Comparison of ENCODE assay signal across 11 cellular contexts in the genomic region with DNA sequence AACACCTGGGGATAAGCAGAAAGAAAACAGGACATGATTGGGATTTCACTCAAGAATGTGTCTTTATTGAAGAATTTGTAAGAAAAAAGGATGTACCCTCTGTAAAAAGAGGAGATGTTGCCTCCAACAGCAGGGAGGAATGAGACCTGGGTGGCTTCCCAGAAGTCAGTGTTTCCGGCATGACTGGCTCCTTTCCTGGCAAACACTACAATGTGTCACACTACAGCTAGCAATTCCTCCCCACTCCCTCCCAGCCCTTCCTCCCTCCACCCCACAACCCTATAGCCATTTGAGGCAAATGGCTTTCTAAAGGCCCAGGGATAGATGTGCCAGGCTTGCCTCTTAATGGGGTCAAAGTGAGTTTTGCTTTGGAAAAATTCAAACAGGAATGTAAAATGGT. TPM values are rescaled to one million over a fixed set of nuclear protein-coding genes. Genes with fewer than 3 reads are reported as not detected.
A peak's percentile ranks its signal among the peaks of the same experiment; 100 is the strongest.
DNase-seq lines count a peak whose midpoint lies in the region; ATAC-seq and TF ChIP-seq lines count a peak whose summit lies in the region.
"Had no signal": no experiment of that assay in that cellular context is flagged by ENCODE, and none has a peak within 500 bp of the region (broad histone marks: within the 10 kb centered on the region; RNA-seq: fewer than 3 reads in every experiment).

No MANE protein-coding gene starts in this region.

- H3K36me3 Mint-ChIP-seq in activated T-cell treated with anti-CD3 and anti-CD28 coated beads, Interleukin-2, amount 50 U/mL, for 4 hours (ENCODE audit: insufficient read depth) = peaks cover 15% of the 10 kb centered on the region
- peaks cover 12% of the 10 kb centered on the region for H3K36me3 Mint-ChIP-seq in activated T-helper 1 cell treated with anti-CD3 and anti-CD28 coated beads, Interleukin-12 subunit alpha, Interleukin-12 subunit beta, Interleukin-2, Interleukin-4 antibody, amounts not matched to agents 30 ng/mL and 10 ng/mL and 1 ng/mL, durations not matched to agents 14 hours and 24 hours and 36 hours (ENCODE audit: low read depth)

- H3K9me3 Mint-ChIP-seq in activated T-cell treated with anti-CD3 and anti-CD28 coated beads, Interleukin-2, amount 50 U/mL, for 4 hours = no peaks in the 10 kb centered on the region
- H3K9me3 Mint-ChIP-seq in activated T-helper 1 cell treated with anti-CD3 and anti-CD28 coated beads, Interleukin-12 subunit alpha, Interleukin-12 subunit beta, Interleukin-2, Interleukin-4 antibody, amounts not matched to agents 30 ng/mL and 10 ng/mL and 1 ng/mL, durations not matched to agents 14 hours and 24 hours and 36 hours = no peaks in the 10 kb centered on the region

- no peaks in the 10 kb centered on the region for H3K27me3 Mint-ChIP-seq in activated T-cell treated with anti-CD3 and anti-CD28 coated beads, Interleukin-2, amount 50 U/mL, for 4 hours (ENCODE audit: low read depth)
- no peaks in the 10 kb centered on the region for H3K27me3 Mint-ChIP-seq in activated T-helper 1 cell treated with anti-CD3 and anti-CD28 coated beads, Interleukin-12 subunit alpha, Interleukin-12 subunit beta, Interleukin-2, Interleukin-4 antibody, amounts not matched to agents 30 ng/mL and 10 ng/mL and 1 ng/mL, durations not matched to agents 14 hours and 24 hours and 36 hours (ENCODE audit: insufficient read depth)

- no peaks in the 10 kb centered on the region for H3K27me3 ChIP-seq in muscle layer of duodenum (ENCODE audit: low read depth, low read length)

- DNase-seq in AG09309 (ENCODE audit: low read depth) (peak; percentile 66), NCI-H446 treated with DMSO at 0.1 percent for 48 hours (lab: John Stamatoyannopoulos, UW) (peak; percentile 84), epidermal melanocyte (ENCODE audit: insufficient read length, low spot score) (peak; percentile 17), HUDEP-2 (lab: John Stamatoyannopoulos, UW; ENCODE audit: unreplicated experiment in 76 of 76) (no peak)
- no peak for DNase-seq in activated T-cell treated with anti-CD3 and anti-CD28 coated beads, Interleukin-2, amount 50 U/mL, for 4 hours
- no peak for DNase-seq in activated T-helper 1 cell treated with anti-CD3 and anti-CD28 coated beads, Interleukin-12 subunit alpha, Interleukin-12 subunit beta, Interleukin-2, Interleukin-4 antibody, amounts not matched to agents 30 ng/mL and 10 ng/mL and 1 ng/mL, durations not matched to agents 14 hours and 24 hours and 36 hours (ENCODE audit: low spot score)
- DNase-seq: erythroblast had no signal

- peaks cover 17% of the 10 kb centered on the region for H3K4me1 Mint-ChIP-seq in activated T-cell treated with anti-CD3 and anti-CD28 coated beads, Interleukin-2, amount 50 U/mL, for 4 hours (ENCODE audit: low read depth)
- H3K4me1 Mint-ChIP-seq in activated T-helper 1 cell treated with anti-CD3 and anti-CD28 coated beads, Interleukin-12 subunit alpha, Interleukin-12 subunit beta, Interleukin-2, Interleukin-4 antibody, amounts not matched to agents 30 ng/mL and 10 ng/mL and 1 ng/mL, durations not matched to agents 14 hours and 24 hours and 36 hours (ENCODE audit: low read depth) = peaks cover 16% of the 10 kb centered on the region

- H3K27ac Mint-ChIP-seq in activated T-helper 1 cell treated with anti-CD3 and anti-CD28 coated beads, Interleukin-12 subunit alpha, Interleukin-12 subunit beta, Interleukin-2, Interleukin-4 antibody, amounts not matched to agents 30 ng/mL and 10 ng/mL and 1 ng/mL, durations not matched to agents 14 hours and 24 hours and 36 hours = no peak overlapping the region

- H3K27ac ChIP-seq in muscle layer of duodenum (ENCODE audit: low read length) = peak overlapping the region; percentile 86
- H3K27ac ChIP-seq: KMS-11 had no signal

- ATAC-seq in HG03439 (IDR thresholded peaks at IDR 0.05; ENCODE audit: unreplicated experiment) = no peak
- ATAC-seq in activated T-cell treated with anti-CD3 and anti-CD28 coated beads, Interleukin-2, amount 50 U/mL, for 4 hours = no peak

- peaks cover 25 to 28% of the 10 kb centered on the region in 2 donors for H3K36me3 ChIP-seq in muscle layer of duodenum (ENCODE audit: control insufficient read depth in 1 of 2, insufficient read depth in 2 of 2, low read length in 2 of 2)

- TF ChIP-seq CTCF in AG09309 (IDR thresholded peaks at IDR 0.05; ENCODE audit: control insufficient read depth, insufficient read depth, low read depth, low read length, missing control alignments) = no peak

- H3K9me3 ChIP-seq in muscle layer of duodenum (ENCODE audit: control insufficient read depth in 1 of 2, low read length in 2 of 2) = no peaks in the 10 kb centered on the region

- peaks cover 0 to 10% of the 10 kb centered on the region in 2 donors for H3K4me1 ChIP-seq in muscle layer of duodenum (ENCODE audit: control insufficient read depth in 1 of 2, insufficient read depth in 2 of 2, low read length in 2 of 2)

- H3K4me3 ChIP-seq in AG09309 (ENCODE audit: control insufficient read depth, low read depth, low read length) = no peak overlapping the region
- no peak overlapping the region for H3K4me3 ChIP-seq in muscle layer of duodenum (ENCODE audit: low read depth in 1 of 2, low read length in 2 of 2)

- H3K4me3 Mint-ChIP-seq in activated T-cell treated with anti-CD3 and anti-CD28 coated beads, Interleukin-2, amount 50 U/mL, for 4 hours = no peak overlapping the region
- no peak overlapping the region for H3K4me3 Mint-ChIP-seq in activated T-helper 1 cell treated with anti-CD3 and anti-CD28 coated beads, Interleukin-12 subunit alpha, Interleukin-12 subunit beta, Interleukin-2, Interleukin-4 antibody, amounts not matched to agents 30 ng/mL and 10 ng/mL and 1 ng/mL, durations not matched to agents 14 hours and 24 hours and 36 hours

- intact Hi-C loops in activated T-helper 1 cell treated with anti-CD3 and anti-CD28 coated beads, Interleukin-12 subunit alpha, Interleukin-12 subunit beta, Interleukin-2, Interleukin-4 antibody, amounts not matched to agents 30 ng/mL and 10 ng/mL and 1 ng/mL, durations not matched to agents 14 hours and 24 hours and 36 hours (cut with micrococcal nuclease) = no loop called here

RNA-seq across cellular contexts. Expression of gene COL8A2, which starts 11.5 kb away (rescaled TPM):
- under 1 TPM; 0.08 to 0.43 (median 0.18) TPM for total RNA-seq in activated T-cell treated with anti-CD3 and anti-CD28 coated beads, Interleukin-2, amount 50 U/mL, for 4 hours
- total RNA-seq in activated T-helper 1 cell treated with anti-CD3 and anti-CD28 coated beads, Interleukin-12 subunit alpha, Interleukin-12 subunit beta, Interleukin-2, Interleukin-4 antibody, amounts not matched to agents 30 ng/mL and 10 ng/mL and 1 ng/mL, durations not matched to agents 14 hours and 24 hours and 36 hours = 0.08 TPM in 1 of 2 replicates, not detected in the other
- total RNA-seq: OCI-LY7 had no signal

RNA-seq across cellular contexts. Expression of gene TRAPPC3, which starts 12.8 kb away (rescaled TPM):
- total RNA-seq in activated T-cell treated with anti-CD3 and anti-CD28 coated beads, Interleukin-2, amount 50 U/mL, for 4 hours = 10 to 100 TPM; 64.2 to 69.6 (median 65.9) TPM
- 74.2 and 74.4 TPM in 2 replicates for total RNA-seq in activated T-helper 1 cell treated with anti-CD3 and anti-CD28 coated beads, Interleukin-12 subunit alpha, Interleukin-12 subunit beta, Interleukin-2, Interleukin-4 antibody, amounts not matched to agents 30 ng/mL and 10 ng/mL and 1 ng/mL, durations not matched to agents 14 hours and 24 hours and 36 hours

RNA-seq across cellular contexts. Expression of gene MAP7D1, which starts 19.4 kb away (rescaled TPM):
- 100 to 1,000 TPM; 162 to 182 (median 164) TPM for total RNA-seq in activated T-cell treated with anti-CD3 and anti-CD28 coated beads, Interleukin-2, amount 50 U/mL, for 4 hours
- total RNA-seq in activated T-helper 1 cell treated with anti-CD3 and anti-CD28 coated beads, Interleukin-12 subunit alpha, Interleukin-12 subunit beta, Interleukin-2, Interleukin-4 antibody, amounts not matched to agents 30 ng/mL and 10 ng/mL and 1 ng/mL, durations not matched to agents 14 hours and 24 hours and 36 hours = 167 and 169 TPM in 2 replicates

RNA-seq across cellular contexts. Expression of gene ADPRS, which starts 47.8 kb away (rescaled TPM):
- 10 to 100 TPM; 45.6 to 52.0 (median 47.4) TPM for total RNA-seq in activated T-cell treated with anti-CD3 and anti-CD28 coated beads, Interleukin-2, amount 50 U/mL, for 4 hours
- total RNA-seq in activated T-helper 1 cell treated with anti-CD3 and anti-CD28 coated beads, Interleukin-12 subunit alpha, Interleukin-12 subunit beta, Interleukin-2, Interleukin-4 antibody, amounts not matched to agents 30 ng/mL and 10 ng/mL and 1 ng/mL, durations not matched to agents 14 hours and 24 hours and 36 hours = 32.6 and 33.6 TPM in 2 replicates

RNA-seq across cellular contexts. Expression of gene TEKT2, which starts 52.6 kb away (rescaled TPM):
- total RNA-seq in activated T-cell treated with anti-CD3 and anti-CD28 coated beads, Interleukin-2, amount 50 U/mL, for 4 hours = under 1 TPM in 2 of 3 donors, not detected in 1; 0.20 to 0.27 TPM
- 0.16 and 0.27 TPM in 2 replicates for total RNA-seq in activated T-helper 1 cell treated with anti-CD3 and anti-CD28 coated beads, Interleukin-12 subunit alpha, Interleukin-12 subunit beta, Interleukin-2, Interleukin-4 antibody, amounts not matched to agents 30 ng/mL and 10 ng/mL and 1 ng/mL, durations not matched to agents 14 hours and 24 hours and 36 hours
- total RNA-seq: OCI-LY7 had no signal

Comparison
In these comparisons a context has a peak if more than half of its experiments do, and no peak if none do; other contexts are left out.
1. DNase-seq: peak in AG09309 (single experiment), NCI-H446 treated with DMSO at 0.1 percent for 48 hours (single experiment) and epidermal melanocyte (single experiment); none in HUDEP-2 (0 of 76), activated T-cell treated with anti-CD3 and anti-CD28 coated beads, Interleukin-2, amount 50 U/mL, for 4 hours (single experiment) and activated T-helper 1 cell treated with anti-CD3 and anti-CD28 coated beads, Interleukin-12 subunit alpha, Interleukin-12 subunit beta, Interleukin-2, Interleukin-4 antibody, amounts not matched to agents 30 ng/mL and 10 ng/mL and 1 ng/mL, durations not matched to agents 14 hours and 24 hours and 36 hours (single experiment).